In genomic region chr13:58960909-58961308, GRCh38 we compare ENCODE assay signal across 12 cellular contexts.
DNase-seq lines count a peak whose midpoint lies in the region; FAIRE-seq and TF ChIP-seq lines count a peak whose summit lies in the region.
"Had no signal": no experiment of that assay in that cellular context is flagged by ENCODE, and none has a peak within 500 bp of the region (broad histone marks: within the 10 kb centered on the region; RNA-seq: fewer than 3 reads in every experiment).

No MANE protein-coding gene starts in this region.

- H3K36me3 ChIP-seq in GM06990 (ENCODE audit: control insufficient read depth, insufficient read depth, low read length) (no peaks in the 10 kb centered on the region), SK-N-MC (ENCODE audit: insufficient read depth, low read length) (no peaks in the 10 kb centered on the region)
- H3K36me3 ChIP-seq in CD4-positive, alpha-beta memory T cell (ENCODE audit: insufficient read depth, low read length) = no peaks in the 10 kb centered on the region

- no peak overlapping the region for H3K27ac Mint-ChIP-seq in CD4-positive, alpha-beta memory T cell
- H3K27ac Mint-ChIP-seq: activated T-cell treated with anti-CD3 and anti-CD28 coated beads, Interleukin-2, amount 50 U/mL, for 24 hours had no signal

- POLR2A ChIA-PET in CD4-positive, alpha-beta memory T cell (lab: Charles Lee; ENCODE audit: partially characterized antibody) = no interaction called here

- H3K27me3 Mint-ChIP-seq in CD4-positive, alpha-beta memory T cell = no peaks in the 10 kb centered on the region
- H3K27me3 Mint-ChIP-seq: activated T-cell treated with anti-CD3 and anti-CD28 coated beads, Interleukin-2, amount 50 U/mL, for 24 hours had no signal

- H3K9ac ChIP-seq in SK-N-MC (ENCODE audit: insufficient read length) = no peak overlapping the region

- H3K36me3 Mint-ChIP-seq in CD4-positive, alpha-beta memory T cell = no peaks in the 10 kb centered on the region

- no peaks in the 10 kb centered on the region for H3K9me3 ChIP-seq in SK-N-MC (ENCODE audit: low read depth, low read length)
- H3K9me3 ChIP-seq in CD4-positive, alpha-beta memory T cell (ENCODE audit: control insufficient read depth in 1 of 2, low read length in 2 of 2) = no peaks in the 10 kb centered on the region

- no peaks in the 10 kb centered on the region for H3K4me1 Mint-ChIP-seq in CD4-positive, alpha-beta memory T cell

- TF ChIP-seq POLR2A in GM12892 (IDR thresholded peaks at IDR 0.05; ENCODE audit: low read depth, low read length) = no peak

- TF ChIP-seq CTCF in GM06990 (IDR thresholded peaks at IDR 0.05; ENCODE audit: insufficient read depth, low read length, poor library complexity, severe bottlenecking) = peak; percentile 15

- CTCF ChIA-PET in CD4-positive, alpha-beta memory T cell (lab: Charles Lee; ENCODE audit: partially characterized antibody) = no interaction called here

- DNase-seq in GM06990 (ENCODE audit: extremely low read depth, insufficient read length) (no peak), HT-29 (ENCODE audit: low spot score) (peak; percentile 12), SK-N-MC (ENCODE audit: low read depth, low spot score) (peak; percentile 22), iris pigment epithelial cell (ENCODE audit: low read depth) (peak; percentile 18), GM12892 (ENCODE audit: insufficient read length) (no peak), EL (no peak)
- no peak for DNase-seq in stimulated activated naive CD4-positive, alpha-beta T cell (lab: John Stamatoyannopoulos, UW)
- DNase-seq in CD4-positive, alpha-beta memory T cell = no peak
- DNase-seq: activated T-cell treated with anti-CD3 and anti-CD28 coated beads, Interleukin-2, amount 50 U/mL, for 24 hours; effector CD8-positive, alpha-beta T cell; stimulated activated CD4-positive, alpha-beta T cell treated with anti-CD3 and anti-CD28 coated beads, Interleukin-4, amount 100 ng/mL, for 1 hour had no signal

- H3K9me3 Mint-ChIP-seq in CD4-positive, alpha-beta memory T cell = peaks cover 0 to 3% (median under 1%) of the 10 kb centered on the region in 8 donors

- no peak overlapping the region for H3K4me3 ChIP-seq in GM06990 (replicated peaks; ENCODE audit: low read depth, low read length)
- no peak overlapping the region for H3K4me3 ChIP-seq in SK-N-MC
- H3K4me3 ChIP-seq in CD4-positive, alpha-beta memory T cell (ENCODE audit: low read length in 2 of 2) = no peak overlapping the region

- intact Hi-C loops in CD4-positive, alpha-beta memory T cell (cut with micrococcal nuclease) = no loop called here

- no peaks in the 10 kb centered on the region for H3K4me1 ChIP-seq in CD4-positive, alpha-beta memory T cell (ENCODE audit: insufficient read depth, low read length)

- no peak overlapping the region for H3K27ac ChIP-seq in SK-N-MC
- no peak overlapping the region for H3K27ac ChIP-seq in CD4-positive, alpha-beta memory T cell (ENCODE audit: low read depth, low read length)

- no peak overlapping the region for H3K4me3 Mint-ChIP-seq in CD4-positive, alpha-beta memory T cell
- H3K4me3 Mint-ChIP-seq: activated T-cell treated with anti-CD3 and anti-CD28 coated beads, Interleukin-2, amount 50 U/mL, for 24 hours had no signal

- FAIRE-seq in GM12892 (lab: Jason Lieb, UNC) = no peak
- FAIRE-seq: H1 had no signal

- no peaks in the 10 kb centered on the region for H3K27me3 ChIP-seq in GM06990 (replicated peaks; ENCODE audit: control insufficient read depth, insufficient read depth, low read length)
- H3K27me3 ChIP-seq in CD4-positive, alpha-beta memory T cell (ENCODE audit: insufficient read depth, low read length) = no peaks in the 10 kb centered on the region

Comparison
In these comparisons a context has a peak if more than half of its experiments do, and no peak if none do; other contexts are left out.
1. DNase-seq: peak in HT-29 (single experiment), SK-N-MC (single experiment) and iris pigment epithelial cell (single experiment); none in GM06990 (single experiment), GM12892 (single experiment), EL (single experiment), stimulated activated naive CD4-positive, alpha-beta T cell (0 of 6) and CD4-positive, alpha-beta memory T cell (0 of 5).